ENCODE assay signal across 8 cellular contexts in genomic region chr2:159712929-159713575, GRCh38. TPM values are rescaled to one million over a fixed set of nuclear protein-coding genes. Genes with fewer than 3 reads are reported as not detected.
DNase-seq lines count a peak whose midpoint lies in the region; ATAC-seq and TF ChIP-seq lines count a peak whose summit lies in the region.

No MANE protein-coding gene starts in this region.

- peaks cover 19% of the 10 kb centered on the region for H3K4me1 ChIP-seq in Caco-2
- peaks cover 0 to 58% (median 35%) of the 10 kb centered on the region in 4 donors for H3K4me1 ChIP-seq in tibial artery

- H3K27me3 Mint-ChIP-seq in Caco-2 (ENCODE audit: insufficient read depth, unreplicated experiment), result no peaks in the 10 kb centered on the region

- DNase-seq in Caco-2, result no peak
- peak; percentile 61 for DNase-seq in NAMALWA (ENCODE audit: low spot score)
- DNase-seq in caudate nucleus (lab: John Stamatoyannopoulos, UW), result peak in 6 of 61 donors; percentile 26 to 62 (median 41)
- no peak for DNase-seq in lower leg skin (ENCODE audit: low spot score in 2 of 2)
- no peak for DNase-seq in tibial artery
- no peak for DNase-seq in stimulated activated CD4-positive, alpha-beta T cell treated with anti-CD3 and anti-CD28 coated beads, Interleukin-15, amount 100 ng/mL, for 24 hours
- no peak for DNase-seq in cortex of kidney (lab: John Stamatoyannopoulos, UW)

- H3K4me3 Mint-ChIP-seq in Caco-2 (ENCODE audit: unreplicated experiment), result peak overlapping the region; percentile 98

- H3K4me3 ChIP-seq in Caco-2 (ENCODE audit: low read depth, low read length) (peak overlapping the region; percentile 100), lower leg skin (ENCODE audit: low read depth, poor library complexity, severe bottlenecking) (peak overlapping the region; percentile 99), tibial artery (peak overlapping the region; percentile 79 to 85)

- no peaks in the 10 kb centered on the region for H3K9me3 ChIP-seq in Caco-2
- no peaks in the 10 kb centered on the region for H3K9me3 ChIP-seq in tibial artery

- no peaks in the 10 kb centered on the region for H3K9me3 Mint-ChIP-seq in Caco-2 (ENCODE audit: unreplicated experiment)

- peaks cover 58% of the 10 kb centered on the region for H3K36me3 Mint-ChIP-seq in Caco-2 (ENCODE audit: insufficient read depth, unreplicated experiment)

- POLR2A ChIA-PET in Caco-2 (lab: Charles Lee), result interaction anchor here (0.6 to 2.0 kb wide), 2 partner anchors 98 to 156 kb away, joined by 3 to 22 read pairs; no protein-coding TSS in a partner anchor

- CTCF ChIA-PET in Caco-2 (lab: Charles Lee), result interaction anchor here (0.7 to 1.5 kb wide), 2 partner anchors 43 to 155 kb away, joined by 3 to 25 read pairs; no protein-coding TSS in a partner anchor

- 1% methylated on average over 23 to 31 of the region's 35 CpGs for WGBS in lower leg skin, 2 donors

- peaks cover 18% of the 10 kb centered on the region for H3K4me1 Mint-ChIP-seq in Caco-2 (ENCODE audit: low read depth, unreplicated experiment)

- no peak for TF ChIP-seq POLR2A in lower leg skin (IDR thresholded peaks at IDR 0.05)

- H3K27ac Mint-ChIP-seq in Caco-2 (ENCODE audit: unreplicated experiment), result peak overlapping the region; percentile 99

- H3K36me3 ChIP-seq in Caco-2 (ENCODE audit: control insufficient read depth, insufficient read depth, low read length), result 0 out of 2 replicates have a peak, but pooled peaks cover 2% of the 10 kb centered on the region
- H3K36me3 ChIP-seq in tibial artery, result peaks cover 9 to 19% (median 11%) of the 10 kb centered on the region in 3 donors

- ATAC-seq in GM21528 (IDR thresholded peaks at IDR 0.05; ENCODE audit: low FRiP score, unreplicated experiment), result peak; percentile 1

- H3K27ac ChIP-seq in caudate nucleus (ENCODE audit: low read depth, low read length) (peak overlapping the region; percentile 93), tibial artery (peak overlapping the region; percentile 93 to 98)

- no peaks in the 10 kb centered on the region for H3K27me3 ChIP-seq in Caco-2 (replicated peaks; ENCODE audit: control insufficient read depth, insufficient read depth, low read length)
- H3K27me3 ChIP-seq in tibial artery, result no peaks in the 10 kb centered on the region

- TF ChIP-seq CTCF in Caco-2 (IDR thresholded peaks at IDR 0.05; ENCODE audit: insufficient read depth in 1 of 2, low read depth in 1 of 2, low read length in 1 of 2, severe bottlenecking in 1 of 2, unreplicated experiment in 1 of 2), result no peak
- TF ChIP-seq CTCF in lower leg skin (IDR thresholded peaks at IDR 0.05), result no peak
- no peak for TF ChIP-seq CTCF in tibial artery (IDR thresholded peaks at IDR 0.05)

- BruUV-seq in Caco-2 (replicated peaks; lab: Mats Ljungman, UMichigan), result no TSS peak

- intact Hi-C loops in Caco-2 (cut with micrococcal nuclease; ENCODE audit: unreplicated experiment) (loop anchor here (1.0 to 5.0 kb wide), 3 partner anchors 98 to 426 kb away; partner anchors contain the start of gene WDSUB1), lower leg skin (cut with DNase I; ENCODE audit: low total_unique reads) (no loop called here), tibial artery (cut with DNase I; ENCODE audit: low total_unique reads) (loop anchor here (10.0 kb wide), 2 partner anchors 98 to 428 kb away; partner anchors contain the start of genes BAZ2B and WDSUB1)

RNA-seq across cellular contexts. Expression of gene MARCHF7, which starts 0.7 kb away (rescaled TPM):
- total RNA-seq in Caco-2 (2022), result 82.6 and 90.7 TPM in 2 replicates
- total RNA-seq in lower leg skin, result 100 to 1,000 TPM in 3 of 4 donors, 10 to 100 TPM in 1; 95.7 to 139 (median 108) TPM
